ENCODE assay signal across 18 cellular contexts in the genomic region with DNA sequence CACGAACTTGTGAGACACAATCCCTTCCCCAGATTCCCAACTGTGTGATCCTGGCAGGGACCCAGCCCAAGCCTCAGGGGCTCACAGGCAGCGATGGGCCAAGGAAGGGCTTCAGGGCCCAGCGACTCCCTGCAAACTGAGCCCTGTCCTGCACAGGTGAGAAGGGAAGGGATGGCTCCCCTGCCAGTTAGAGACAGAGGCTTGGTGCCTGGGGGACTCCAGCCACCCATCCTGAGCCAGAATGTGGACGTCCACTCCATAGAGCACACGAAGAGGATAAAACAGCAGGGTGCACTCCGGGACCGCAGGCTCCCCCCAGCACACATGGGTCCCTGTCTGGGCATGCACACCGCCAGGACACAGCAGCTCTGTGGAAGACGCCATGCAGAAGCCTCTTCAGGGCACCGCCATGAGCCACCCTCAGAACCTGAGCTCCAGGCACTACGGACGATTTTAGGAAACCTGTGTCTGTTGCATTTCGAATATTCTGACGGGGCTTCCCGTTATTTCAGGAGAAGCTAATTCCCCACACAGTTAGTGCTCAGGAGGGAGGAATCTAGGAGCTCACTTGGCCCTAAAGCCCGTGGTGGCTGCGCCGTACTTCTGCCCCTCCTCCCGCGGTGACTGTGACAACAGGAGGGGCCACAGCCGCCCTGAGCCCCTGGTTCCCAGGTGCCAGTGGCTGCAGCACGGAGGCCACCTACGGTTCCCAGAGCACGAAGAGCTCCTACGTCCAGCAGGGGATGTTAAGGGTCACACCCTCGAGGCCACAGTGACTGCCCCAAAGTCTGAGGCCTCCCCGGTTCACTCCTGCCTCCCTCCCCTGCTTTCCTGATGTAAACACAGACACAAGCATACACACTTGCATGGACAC.
A peak's percentile ranks its signal among the peaks of the same experiment; 100 is the strongest.
DNase-seq lines count a peak whose midpoint lies in the region; ATAC-seq and TF ChIP-seq lines count a peak whose summit lies in the region.
"Had no signal": no experiment of that assay in that cellular context is flagged by ENCODE, and none has a peak within 500 bp of the region (broad histone marks: within the 10 kb centered on the region; RNA-seq: fewer than 3 reads in every experiment).

No MANE protein-coding gene starts in this region.

- H3K4me1 ChIP-seq in H9 (ENCODE audit: insufficient read depth, low read length) (no peaks in the 10 kb centered on the region), neural progenitor cell (peaks cover 10% of the 10 kb centered on the region)
- H3K4me1 ChIP-seq: A549, BE2C, HAP-1 had no signal

- no peak overlapping the region for H3K4me2 ChIP-seq in H9 (ENCODE audit: insufficient read depth, insufficient read length, low read length)
- no peak overlapping the region for H3K4me2 ChIP-seq in neural progenitor cell
- H3K4me2 ChIP-seq: A549, GM23338 had no signal

- H3K4ac ChIP-seq in H9 (ENCODE audit: low read depth, low read length) = no peak overlapping the region

- DNase-seq in CD14-positive monocyte (ENCODE audit: low spot score) (peak; percentile 27), H9 (no peak), glutamatergic neuron (peak; percentile 10), neural progenitor cell (ENCODE audit: low spot score) (no peak), iPS-NIHi11 (ENCODE audit: low spot score) (no peak)
- DNase-seq in stimulated activated CD4-positive, alpha-beta T cell treated with anti-CD3 and anti-CD28 coated beads, Interleukin-1b, Interleukin-23, amount 100 ng/mL, for 48 hours = no peak
- DNase-seq in activated T-helper 2 cell treated with anti-CD3 and anti-CD28 coated beads, Interferon-gamma antibody, Interleukin-2, Interleukin-4, amounts not matched to agents 10 μg/mL and 5 μg/mL and 100 μg/mL, durations not matched to agents 14 hours and 24 hours and 36 hours (ENCODE audit: low spot score) = no peak
- DNase-seq: BE2C; CD8-positive, alpha-beta T cell; COR-L47; DMS153; DMS79 treated with DMSO at 0.1 percent for 48 hours; EL had no signal

- H3K9me3 Mint-ChIP-seq in CD14-positive monocyte (peaks cover 9 to 35% (median 21%) of the 10 kb centered on the region in 7 donors), H9 (no peaks in the 10 kb centered on the region; a peak in 1 of 5 replicates), glutamatergic neuron (ENCODE audit: unreplicated experiment) (peaks cover 8% of the 10 kb centered on the region), neural progenitor cell (no peaks in the 10 kb centered on the region)
- H3K9me3 Mint-ChIP-seq in activated T-helper 2 cell treated with anti-CD3 and anti-CD28 coated beads, Interferon-gamma antibody, Interleukin-2, Interleukin-4, amounts not matched to agents 10 μg/mL and 5 μg/mL and 100 μg/mL, durations not matched to agents 14 hours and 24 hours and 36 hours = peaks cover 6% of the 10 kb centered on the region
- H3K9me3 Mint-ChIP-seq: CD8-positive, alpha-beta T cell had no signal

- no peak overlapping the region for H3K14ac ChIP-seq in H9 (ENCODE audit: insufficient read depth, low read length)

- H2BK120ac ChIP-seq in H9 (ENCODE audit: low read depth, low read length, poor library complexity, severe bottlenecking) = no peak overlapping the region

- no peak overlapping the region for H2BK5ac ChIP-seq in H9 (ENCODE audit: insufficient read length, low read length)

- no peak overlapping the region for H3K23ac ChIP-seq in H9 (ENCODE audit: insufficient read length, low read depth, low read length)

- no peaks in the 10 kb centered on the region for H3K23me2 ChIP-seq in H9 (ENCODE audit: insufficient read length, low read depth, low read length, poor library complexity, severe bottlenecking)

- H3K36me3 Mint-ChIP-seq in CD14-positive monocyte (no peaks in the 10 kb centered on the region), H9 (ENCODE audit: insufficient read depth in 1 of 3, low read depth in 3 of 3) (peaks cover 0 to 4% (median 0%) of the 10 kb centered on the region in 3 experiments; a peak in 2 of 7 replicates), glutamatergic neuron (ENCODE audit: unreplicated experiment) (peaks cover 14% of the 10 kb centered on the region), neural progenitor cell (no peaks in the 10 kb centered on the region)
- H3K36me3 Mint-ChIP-seq in activated T-helper 2 cell treated with anti-CD3 and anti-CD28 coated beads, Interferon-gamma antibody, Interleukin-2, Interleukin-4, amounts not matched to agents 10 μg/mL and 5 μg/mL and 100 μg/mL, durations not matched to agents 14 hours and 24 hours and 36 hours (ENCODE audit: low read depth) = no peaks in the 10 kb centered on the region
- H3K36me3 Mint-ChIP-seq: CD8-positive, alpha-beta T cell had no signal

- H3K27me3 ChIP-seq in H9 (ENCODE audit: insufficient read depth, low read length) (no peaks in the 10 kb centered on the region), neural progenitor cell (no peaks in the 10 kb centered on the region)
- H3K27me3 ChIP-seq: BE2C had no signal

- ATAC-seq in HG03469 (IDR thresholded peaks at IDR 0.05; ENCODE audit: unreplicated experiment) = no peak
- ATAC-seq: A549; CD8-positive, alpha-beta T cell; GM23338 had no signal

- no peaks in the 10 kb centered on the region for H3K36me3 ChIP-seq in neural progenitor cell
- H3K36me3 ChIP-seq: BE2C, HAP-1 had no signal

- H3K4me3 ChIP-seq in neural progenitor cell = no peak overlapping the region
- H3K4me3 ChIP-seq: A549, GM23338, HAP-1 had no signal

- H3K18ac ChIP-seq in H9 (ENCODE audit: insufficient read length, low read depth, low read length) = no peak overlapping the region

- no CpG with 5 or more reads among the region's 27 CpGs for WGBS in H9 (ENCODE audit: extremely low coverage, insufficient read length, low lambda C conversion rate)

- H2AK5ac ChIP-seq in H9 (ENCODE audit: insufficient read length, low read length) = no peak overlapping the region

- H4K20me1 ChIP-seq in H9 (ENCODE audit: control insufficient read depth, insufficient read depth, insufficient read length) (no peaks in the 10 kb centered on the region), neural progenitor cell (ENCODE audit: low read depth) (no peaks in the 10 kb centered on the region)

- H3K27ac ChIP-seq in H9 (ENCODE audit: insufficient read length, low read depth, low read length) (no peak overlapping the region), neural progenitor cell (no peak overlapping the region)
- H3K27ac ChIP-seq: A549, C4-2B had no signal

- peaks cover 7% of the 10 kb centered on the region for H3F3A ChIP-seq in neural progenitor cell (ENCODE audit: low read depth)

- no peaks in the 10 kb centered on the region for H3K9me3 ChIP-seq in H9 (ENCODE audit: control insufficient read depth, low read depth, low read length)
- no peaks in the 10 kb centered on the region for H3K9me3 ChIP-seq in neural progenitor cell (ENCODE audit: low read depth)
- H3K9me3 ChIP-seq: HAP-1 had no signal

- no peak overlapping the region for H2BK12ac ChIP-seq in H9 (ENCODE audit: insufficient read length, low read depth, low read length)

- no peak overlapping the region for H2BK15ac ChIP-seq in H9 (ENCODE audit: low read depth, low read length)

- H4K5ac ChIP-seq in H9 (ENCODE audit: insufficient read length, low read depth, low read length) = no peak overlapping the region

- H3K79me2 ChIP-seq in H9 (ENCODE audit: insufficient read depth, low read length) (no peaks in the 10 kb centered on the region), neural progenitor cell (ENCODE audit: low read depth) (no peaks in the 10 kb centered on the region)

- H2AFZ ChIP-seq in H9 (ENCODE audit: low read length) (no peak overlapping the region), neural progenitor cell (replicated peaks) (no peak overlapping the region)
- H2AFZ ChIP-seq: GM23338 had no signal

- H3K9ac ChIP-seq in H9 (ENCODE audit: extremely low read depth, insufficient read length, low read length) (no peak overlapping the region), neural progenitor cell (no peak overlapping the region)

- H3K27ac Mint-ChIP-seq in CD14-positive monocyte = no peak overlapping the region
- H3K27ac Mint-ChIP-seq in H9 = 0 out of 7 replicates have a peak overlapping the region, but pooled peaks of 1 of the 3 experiments have one; percentile 37
- no peak overlapping the region for H3K27ac Mint-ChIP-seq in glutamatergic neuron (ENCODE audit: unreplicated experiment)
- peak overlapping the region; percentile 43 for H3K27ac Mint-ChIP-seq in neural progenitor cell
- H3K27ac Mint-ChIP-seq in activated T-helper 2 cell treated with anti-CD3 and anti-CD28 coated beads, Interferon-gamma antibody, Interleukin-2, Interleukin-4, amounts not matched to agents 10 μg/mL and 5 μg/mL and 100 μg/mL, durations not matched to agents 14 hours and 24 hours and 36 hours = no peak overlapping the region
- H3K27ac Mint-ChIP-seq: CD8-positive, alpha-beta T cell; GM23338 had no signal

- H4K91ac ChIP-seq in H9 (ENCODE audit: insufficient read length, low read depth, low read length) = no peak overlapping the region

- no peaks in the 10 kb centered on the region for H3K79me1 ChIP-seq in H9 (ENCODE audit: insufficient read depth, low read depth, low read length, poor library complexity, severe bottlenecking)

- no peak overlapping the region for H2BK20ac ChIP-seq in H9 (ENCODE audit: low read depth, low read length, poor library complexity, severe bottlenecking)

- H3K27me3 Mint-ChIP-seq in CD14-positive monocyte (ENCODE audit: low read depth in 3 of 3) (peaks cover 0 to 1% (median 1%) of the 10 kb centered on the region in 3 donors), H9 (ENCODE audit: low read depth) (no peaks in the 10 kb centered on the region; the same call in 1 of the 2 replicates), glutamatergic neuron (ENCODE audit: unreplicated experiment) (peaks cover 8% of the 10 kb centered on the region), neural progenitor cell (ENCODE audit: insufficient read depth, low read depth) (peaks cover 5% of the 10 kb centered on the region)
- H3K27me3 Mint-ChIP-seq in activated T-helper 2 cell treated with anti-CD3 and anti-CD28 coated beads, Interferon-gamma antibody, Interleukin-2, Interleukin-4, amounts not matched to agents 10 μg/mL and 5 μg/mL and 100 μg/mL, durations not matched to agents 14 hours and 24 hours and 36 hours (ENCODE audit: low read depth) = no peaks in the 10 kb centered on the region

- no peak overlapping the region for H3K4me3 Mint-ChIP-seq in CD14-positive monocyte
- H3K4me3 Mint-ChIP-seq in H9 = no peak overlapping the region
- no peak overlapping the region for H3K4me3 Mint-ChIP-seq in glutamatergic neuron (ENCODE audit: unreplicated experiment)
- H3K4me3 Mint-ChIP-seq in neural progenitor cell = no peak overlapping the region
- no peak overlapping the region for H3K4me3 Mint-ChIP-seq in activated T-helper 2 cell treated with anti-CD3 and anti-CD28 coated beads, Interferon-gamma antibody, Interleukin-2, Interleukin-4, amounts not matched to agents 10 μg/mL and 5 μg/mL and 100 μg/mL, durations not matched to agents 14 hours and 24 hours and 36 hours (ENCODE audit: low read depth)
- H3K4me3 Mint-ChIP-seq: CD8-positive, alpha-beta T cell; GM23338 had no signal

- no peak overlapping the region for H3K56ac ChIP-seq in H9 (ENCODE audit: insufficient read length, low read depth, low read length)

- TF ChIP-seq CTCF in CD14-positive monocyte (IDR thresholded peaks at IDR 0.05) (no peak), H9 (conservative IDR thresholded peaks at IDR 0.05) (no peak), glutamatergic neuron (IDR thresholded peaks at IDR 0.05; ENCODE audit: partially characterized antibody, unreplicated experiment) (no peak), neural progenitor cell (IDR thresholded peaks at IDR 0.05) (no peak)

- H4K8ac ChIP-seq in H9 (replicated peaks; ENCODE audit: insufficient read length, low read depth, low read length) = peak overlapping the region; percentile 3

- intact Hi-C loops in CD14-positive monocyte (cut with micrococcal nuclease) = no loop called here
- intact Hi-C loops in activated T-helper 2 cell treated with anti-CD3 and anti-CD28 coated beads, Interferon-gamma antibody, Interleukin-2, Interleukin-4, amounts not matched to agents 10 μg/mL and 5 μg/mL and 100 μg/mL, durations not matched to agents 14 hours and 24 hours and 36 hours (cut with micrococcal nuclease) = no loop called here

- no peak overlapping the region for H3T11ph ChIP-seq in H9 (ENCODE audit: low read length)

- no peaks in the 10 kb centered on the region for H3K4me1 Mint-ChIP-seq in CD14-positive monocyte
- peaks cover 18 to 22% of the 10 kb centered on the region in 2 experiments for H3K4me1 Mint-ChIP-seq in H9
- no peaks in the 10 kb centered on the region for H3K4me1 Mint-ChIP-seq in glutamatergic neuron (ENCODE audit: low read depth, unreplicated experiment)
- peaks cover 16% of the 10 kb centered on the region for H3K4me1 Mint-ChIP-seq in neural progenitor cell
- no peaks in the 10 kb centered on the region for H3K4me1 Mint-ChIP-seq in activated T-helper 2 cell treated with anti-CD3 and anti-CD28 coated beads, Interferon-gamma antibody, Interleukin-2, Interleukin-4, amounts not matched to agents 10 μg/mL and 5 μg/mL and 100 μg/mL, durations not matched to agents 14 hours and 24 hours and 36 hours (ENCODE audit: low read depth)
- H3K4me1 Mint-ChIP-seq: GM23338 had no signal

Comparison
In these comparisons a context has a peak if more than half of its experiments do, and no peak if none do; other contexts are left out.
1. DNase-seq: peak in CD14-positive monocyte (single experiment) and glutamatergic neuron (single experiment); none in H9 (single experiment), neural progenitor cell (single experiment), iPS-NIHi11 (single experiment), stimulated activated CD4-positive, alpha-beta T cell treated with anti-CD3 and anti-CD28 coated beads, Interleukin-1b, Interleukin-23, amount 100 ng/mL, for 48 hours (single experiment) and activated T-helper 2 cell treated with anti-CD3 and anti-CD28 coated beads, Interferon-gamma antibody, Interleukin-2, Interleukin-4, amounts not matched to agents 10 μg/mL and 5 μg/mL and 100 μg/mL, durations not matched to agents 14 hours and 24 hours and 36 hours (single experiment).